ENCODE assay signal across 1 cellular context in the genomic region with DNA sequence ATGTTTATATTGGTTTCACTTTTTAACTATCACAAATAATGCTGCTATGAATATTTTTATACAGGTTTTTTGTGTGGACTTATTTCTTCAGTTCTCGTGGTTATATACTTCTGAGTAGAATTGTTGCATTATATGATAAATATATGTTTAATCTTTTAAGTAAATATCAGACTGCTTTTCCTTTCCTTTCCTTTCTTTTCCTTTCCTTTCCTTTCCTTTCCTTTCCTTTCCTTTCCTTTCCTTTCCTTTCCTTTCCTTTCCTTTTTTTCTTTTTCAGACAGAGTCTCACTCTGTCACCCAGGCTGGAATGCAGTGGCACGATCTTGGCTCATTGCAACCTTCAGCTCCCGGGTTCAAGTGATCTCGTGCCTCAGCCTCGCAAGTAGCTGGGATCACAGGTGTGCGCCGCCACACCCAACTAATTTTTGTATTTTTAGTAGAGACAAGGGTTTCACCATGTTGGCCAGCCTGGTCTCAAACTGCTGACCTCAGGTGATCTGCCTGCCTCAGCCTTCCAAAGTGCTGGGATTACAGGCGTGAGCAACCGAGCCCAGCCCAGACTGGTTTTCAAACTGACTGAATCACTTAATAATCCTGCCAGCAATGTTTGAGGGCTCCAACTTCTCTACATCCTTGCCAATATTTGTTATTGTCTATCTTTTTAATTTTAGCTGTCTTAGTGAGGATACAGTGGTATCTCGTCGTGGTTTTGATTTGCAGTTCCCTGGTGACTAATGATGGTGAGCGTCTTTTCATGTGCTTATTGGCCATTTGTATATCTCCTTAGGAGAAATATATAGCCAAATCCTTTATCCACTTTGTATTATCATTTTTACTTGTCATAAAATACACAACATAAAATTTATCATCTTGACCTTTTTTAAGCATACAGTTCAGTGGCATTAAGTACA.
TF ChIP-seq lines count a peak whose summit lies in the region.

No MANE protein-coding gene starts in this region.

TF ChIP-seq in GM23338, 12 proteins besides CTCF, POLR2A, EP300 and RAD21 (continued from another document):
- TF ChIP-seq, protein P1, sequence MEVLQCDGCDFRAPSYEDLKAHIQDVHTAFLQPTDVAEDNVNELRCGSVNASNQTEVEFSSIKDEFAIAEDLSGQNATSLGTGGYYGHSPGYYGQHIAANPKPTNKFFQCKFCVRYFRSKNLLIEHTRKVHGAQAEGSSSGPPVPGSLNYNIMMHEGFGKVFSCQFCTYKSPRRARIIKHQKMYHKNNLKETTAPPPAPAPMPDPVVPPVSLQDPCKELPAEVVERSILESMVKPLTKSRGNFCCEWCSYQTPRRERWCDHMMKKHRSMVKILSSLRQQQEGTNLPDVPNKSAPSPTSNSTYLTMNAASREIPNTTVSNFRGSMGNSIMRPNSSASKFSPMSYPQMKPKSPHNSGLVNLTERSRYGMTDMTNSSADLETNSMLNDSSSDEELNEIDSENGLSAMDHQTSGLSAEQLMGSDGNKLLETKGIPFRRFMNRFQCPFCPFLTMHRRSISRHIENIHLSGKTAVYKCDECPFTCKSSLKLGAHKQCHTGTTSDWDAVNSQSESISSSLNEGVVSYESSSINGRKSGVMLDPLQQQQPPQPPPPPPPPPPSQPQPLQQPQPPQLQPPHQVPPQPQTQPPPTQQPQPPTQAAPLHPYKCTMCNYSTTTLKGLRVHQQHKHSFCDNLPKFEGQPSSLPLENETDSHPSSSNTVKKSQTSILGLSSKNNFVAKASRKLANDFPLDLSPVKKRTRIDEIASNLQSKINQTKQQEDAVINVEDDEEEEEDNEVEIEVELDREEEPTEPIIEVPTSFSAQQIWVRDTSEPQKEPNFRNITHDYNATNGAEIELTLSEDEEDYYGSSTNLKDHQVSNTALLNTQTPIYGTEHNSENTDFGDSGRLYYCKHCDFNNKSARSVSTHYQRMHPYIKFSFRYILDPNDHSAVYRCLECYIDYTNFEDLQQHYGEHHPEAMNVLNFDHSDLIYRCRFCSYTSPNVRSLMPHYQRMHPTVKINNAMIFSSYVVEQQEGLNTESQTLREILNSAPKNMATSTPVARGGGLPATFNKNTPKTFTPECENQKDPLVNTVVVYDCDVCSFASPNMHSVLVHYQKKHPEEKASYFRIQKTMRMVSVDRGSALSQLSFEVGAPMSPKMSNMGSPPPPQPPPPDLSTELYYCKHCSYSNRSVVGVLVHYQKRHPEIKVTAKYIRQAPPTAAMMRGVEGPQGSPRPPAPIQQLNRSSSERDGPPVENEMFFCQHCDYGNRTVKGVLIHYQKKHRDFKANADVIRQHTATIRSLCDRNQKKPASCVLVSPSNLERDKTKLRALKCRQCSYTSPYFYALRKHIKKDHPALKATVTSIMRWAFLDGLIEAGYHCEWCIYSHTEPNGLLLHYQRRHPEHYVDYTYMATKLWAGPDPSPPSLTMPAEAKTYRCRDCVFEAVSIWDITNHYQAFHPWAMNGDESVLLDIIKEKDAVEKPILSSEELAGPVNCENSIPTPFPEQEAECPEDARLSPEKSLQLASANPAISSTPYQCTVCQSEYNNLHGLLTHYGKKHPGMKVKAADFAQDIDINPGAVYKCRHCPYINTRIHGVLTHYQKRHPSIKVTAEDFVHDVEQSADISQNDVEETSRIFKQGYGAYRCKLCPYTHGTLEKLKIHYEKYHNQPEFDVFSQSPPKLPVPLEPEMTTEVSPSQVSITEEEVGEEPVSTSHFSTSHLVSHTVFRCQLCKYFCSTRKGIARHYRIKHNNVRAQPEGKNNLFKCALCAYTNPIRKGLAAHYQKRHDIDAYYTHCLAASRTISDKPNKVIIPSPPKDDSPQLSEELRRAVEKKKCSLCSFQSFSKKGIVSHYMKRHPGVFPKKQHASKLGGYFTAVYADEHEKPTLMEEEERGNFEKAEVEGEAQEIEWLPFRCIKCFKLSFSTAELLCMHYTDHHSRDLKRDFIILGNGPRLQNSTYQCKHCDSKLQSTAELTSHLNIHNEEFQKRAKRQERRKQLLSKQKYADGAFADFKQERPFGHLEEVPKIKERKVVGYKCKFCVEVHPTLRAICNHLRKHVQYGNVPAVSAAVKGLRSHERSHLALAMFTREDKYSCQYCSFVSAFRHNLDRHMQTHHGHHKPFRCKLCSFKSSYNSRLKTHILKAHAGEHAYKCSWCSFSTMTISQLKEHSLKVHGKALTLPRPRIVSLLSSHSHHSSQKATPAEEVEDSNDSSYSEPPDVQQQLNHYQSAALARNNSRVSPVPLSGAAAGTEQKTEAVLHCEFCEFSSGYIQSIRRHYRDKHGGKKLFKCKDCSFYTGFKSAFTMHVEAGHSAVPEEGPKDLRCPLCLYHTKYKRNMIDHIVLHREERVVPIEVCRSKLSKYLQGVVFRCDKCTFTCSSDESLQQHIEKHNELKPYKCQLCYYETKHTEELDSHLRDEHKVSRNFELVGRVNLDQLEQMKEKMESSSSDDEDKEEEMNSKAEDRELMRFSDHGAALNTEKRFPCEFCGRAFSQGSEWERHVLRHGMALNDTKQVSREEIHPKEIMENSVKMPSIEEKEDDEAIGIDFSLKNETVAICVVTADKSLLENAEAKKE (CRISPR knock-in tag; IDR thresholded peaks at IDR 0.05): no peak
- TF ChIP-seq EZH2phosphoT487 (IDR thresholded peaks at IDR 0.05; ENCODE audit: unreplicated experiment) (no peak), ZNF114 (CRISPR knock-in tag; IDR thresholded peaks at IDR 0.05) (no peak), ZNF331 (CRISPR knock-in tag; IDR thresholded peaks at IDR 0.05; ENCODE audit: low read depth) (no peak), STAT1 (IDR thresholded peaks at IDR 0.05; ENCODE audit: unreplicated experiment) (no peak)
